20 cellular contexts compared by ENCODE assay signal in genomic region chr17:37673386-37673785, GRCh38. TPM values are rescaled to one million over a fixed set of nuclear protein-coding genes. Genes with fewer than 3 reads are reported as not detected.
DNase-seq lines count a peak whose midpoint lies in the region; ATAC-seq, FAIRE-seq and TF ChIP-seq lines count a peak whose summit lies in the region.
"Had no signal": no experiment of that assay in that cellular context is flagged by ENCODE, and none has a peak within 500 bp of the region (broad histone marks: within the 10 kb centered on the region; RNA-seq: fewer than 3 reads in every experiment).

No MANE protein-coding gene starts in this region.

- H3K4me3 ChIP-seq in HepG2 (replicated peaks in 1 of 3; ENCODE audit: insufficient read depth in 1 of 3, low read depth in 2 of 3, low read length in 3 of 3) (no peak overlapping the region), right lobe of liver (no peak overlapping the region), neural progenitor cell (no peak overlapping the region), testis (no peak overlapping the region)
- H3K4me3 ChIP-seq: A549; BLaER1 treated with 17β-estradiol and CSF1 and Interleukin-3, amounts not matched to agents 10 nM and 100 nM; K562 had no signal

- H3K9me3 Mint-ChIP-seq in neural progenitor cell, result peaks cover under 1% of the 10 kb centered on the region

- 96% methylated on average over 2 of the region's 2 CpGs for WGBS in HepG2 (ENCODE audit: low lambda C conversion rate)
- 85% methylated on average over 1 of the region's 2 CpGs for WGBS in right lobe of liver (ENCODE audit: insufficient coverage, low coverage, low lambda C conversion rate, missing lambda C conversion rate)
- WGBS in testis, 2 donors, result 89 to 97% methylated on average over 2 of the region's 2 CpGs

- H3K9me3 ChIP-seq in HepG2 (ENCODE audit: low read length) (no peaks in the 10 kb centered on the region), right lobe of liver (no peaks in the 10 kb centered on the region), neural progenitor cell (ENCODE audit: low read depth) (no peaks in the 10 kb centered on the region), testis (no peaks in the 10 kb centered on the region)
- H3K9me3 ChIP-seq: A549 had no signal

- H3K27me3 ChIP-seq in HepG2 (ENCODE audit: control insufficient read depth in 1 of 2, insufficient read depth in 2 of 2, low read length in 2 of 2) (no peaks in the 10 kb centered on the region), right lobe of liver (no peaks in the 10 kb centered on the region), neural progenitor cell (no peaks in the 10 kb centered on the region), testis (no peaks in the 10 kb centered on the region)
- H3K27me3 ChIP-seq: BLaER1 treated with 17β-estradiol and CSF1 and Interleukin-3, amounts not matched to agents 10 nM and 100 nM had no signal

- in situ Hi-C loops in HepG2 (cut with HindIII; ENCODE audit: extremely low pct_ligation_motif_present, low pct_unique_long_range_greater_than_20kb), result no loop called here

- FAIRE-seq in HepG2 (lab: Jason Lieb, UNC), result no peak
- FAIRE-seq: A549, GM12892, GM18507, H1, K562 had no signal

- no peak overlapping the region for H3K9ac ChIP-seq in HepG2 (ENCODE audit: insufficient read depth, low read depth, low read length)
- no peak overlapping the region for H3K9ac ChIP-seq in neural progenitor cell
- H3K9ac ChIP-seq: BLaER1 treated with 17β-estradiol and CSF1 and Interleukin-3, amounts not matched to agents 10 nM and 100 nM had no signal

- H3K27ac Mint-ChIP-seq in neural progenitor cell, result no peak overlapping the region
- H3K27ac Mint-ChIP-seq: B cell; CD8-positive, alpha-beta T cell; H9 had no signal

- DNase-seq in HepG2 (ENCODE audit: low spot score) (no peak), right lobe of liver (no peak), RKO (ENCODE audit: low spot score) (peak; percentile 20), neural progenitor cell (ENCODE audit: low spot score) (no peak), testis (no peak), NCI-H2227 (lab: John Stamatoyannopoulos, UW; ENCODE audit: unreplicated experiment) (no peak)
- DNase-seq: Calu3; CD8-positive, alpha-beta T cell; DMS 273 treated with DMSO at 0.1 percent for 48 hours; GDM1; H9 had no signal

- CTCF ChIA-PET in HepG2 (lab: Yijun Ruan, JAX; ENCODE audit: low intra/inter-chr PET ratio, low total read pairs), result no interaction called here

- POLR2A ChIA-PET in HepG2 (lab: Yijun Ruan, JAX), result interaction anchor here (0.8 to 2.7 kb wide), 4 partner anchors 25 to 70 kb away, joined by 3 to 19 read pairs (median 5); partner anchors contain the start of gene SYNRG

- TF ChIP-seq EP300 in HepG2 (IDR thresholded peaks at IDR 0.05; ENCODE audit: low read depth in 2 of 2, low read length in 2 of 2), result no peak
- no peak for TF ChIP-seq EP300 in HepG2 (CRISPR knock-in tag; IDR thresholded peaks at IDR 0.05; ENCODE audit: borderline replicate concordance)

- H3K4me1 Mint-ChIP-seq in neural progenitor cell, result peaks cover 27% of the 10 kb centered on the region
- H3K4me1 Mint-ChIP-seq: B cell had no signal

- no peak for TF ChIP-seq RAD21 in HepG2 (CRISPR knock-in tag; IDR thresholded peaks at IDR 0.05)

- H3K4me2 ChIP-seq in HepG2 (ENCODE audit: low read depth, low read length) (no peak overlapping the region), neural progenitor cell (no peak overlapping the region)
- H3K4me2 ChIP-seq: A549 had no signal

- no TSS peak for BruUV-seq in HepG2 (replicated peaks; lab: Mats Ljungman, UMichigan)

- intact Hi-C loops in HepG2 (cut with micrococcal nuclease; ENCODE audit: unreplicated experiment) (no loop called here), right lobe of liver (cut with DNase I) (no loop called here), testis (cut with DNase I; ENCODE audit: low total_unique reads) (no loop called here)

- H3K4me1 ChIP-seq in HepG2 (ENCODE audit: insufficient read depth, low read length) (peaks cover 91% of the 10 kb centered on the region), right lobe of liver (peaks cover 0 to 23% (median 8%) of the 10 kb centered on the region in 4 donors), neural progenitor cell (no peaks in the 10 kb centered on the region), testis (no peaks in the 10 kb centered on the region)

- TF ChIP-seq POLR2A in HepG2 (IDR thresholded peaks at IDR 0.05; ENCODE audit: insufficient read depth in 1 of 2, low read depth in 2 of 2, low read length in 2 of 2), result no peak
- no peak for TF ChIP-seq POLR2A in right lobe of liver (IDR thresholded peaks at IDR 0.05)
- TF ChIP-seq POLR2A in testis (IDR thresholded peaks at IDR 0.05), result no peak

- H3F3A ChIP-seq in neural progenitor cell (ENCODE audit: low read depth), result no peaks in the 10 kb centered on the region

- no peaks in the 10 kb centered on the region for H3K36me3 ChIP-seq in HepG2 (replicated peaks in 1 of 2; ENCODE audit: control insufficient read depth in 1 of 2, insufficient read depth in 2 of 2, low read length in 2 of 2)
- no peaks in the 10 kb centered on the region for H3K36me3 ChIP-seq in right lobe of liver
- no peaks in the 10 kb centered on the region for H3K36me3 ChIP-seq in neural progenitor cell
- no peaks in the 10 kb centered on the region for H3K36me3 ChIP-seq in testis (ENCODE audit: low read depth, missing control alignments)
- H3K36me3 ChIP-seq: BLaER1 treated with 17β-estradiol and CSF1 and Interleukin-3, amounts not matched to agents 10 nM and 100 nM had no signal

- peak overlapping the region; percentile 14 for H3K27ac ChIP-seq in HepG2 (ENCODE audit: extremely low read length, insufficient read depth, low read length)
- no peak overlapping the region for H3K27ac ChIP-seq in right lobe of liver
- no peak overlapping the region for H3K27ac ChIP-seq in neural progenitor cell
- H3K27ac ChIP-seq in testis, result no peak overlapping the region
- H3K27ac ChIP-seq: 22Rv1 had no signal

- no peaks in the 10 kb centered on the region for H3K36me3 Mint-ChIP-seq in neural progenitor cell
- H3K36me3 Mint-ChIP-seq: CD8-positive, alpha-beta T cell had no signal

- H4K20me1 ChIP-seq in HepG2 (ENCODE audit: insufficient read depth, low read length), result no peaks in the 10 kb centered on the region
- no peaks in the 10 kb centered on the region for H4K20me1 ChIP-seq in neural progenitor cell (ENCODE audit: low read depth)
- H4K20me1 ChIP-seq: BLaER1 treated with 17β-estradiol and CSF1 and Interleukin-3, amounts not matched to agents 10 nM and 100 nM had no signal

- ATAC-seq in HepG2, result no peak
- ATAC-seq in right lobe of liver, result no peak
- no peak for ATAC-seq in GM21360 (IDR thresholded peaks at IDR 0.05; ENCODE audit: unreplicated experiment)
- ATAC-seq: CD8-positive, alpha-beta T cell; K562 had no signal

- peaks cover 9% of the 10 kb centered on the region for H3K27me3 Mint-ChIP-seq in neural progenitor cell (ENCODE audit: insufficient read depth, low read depth)

- H3K4me3 Mint-ChIP-seq in neural progenitor cell, result peak overlapping the region; percentile 58
- H3K4me3 Mint-ChIP-seq: B cell; CD8-positive, alpha-beta T cell; H9 had no signal

- TF ChIP-seq CTCF in HepG2 (CRISPR knock-in tag; IDR thresholded peaks at IDR 0.05) (no peak), right lobe of liver (IDR thresholded peaks at IDR 0.05) (no peak), neural progenitor cell (IDR thresholded peaks at IDR 0.05) (no peak), testis (IDR thresholded peaks at IDR 0.05) (no peak)

- H3K79me2 ChIP-seq in HepG2 (ENCODE audit: insufficient read depth, low read length) (no peaks in the 10 kb centered on the region), neural progenitor cell (ENCODE audit: low read depth) (no peaks in the 10 kb centered on the region)

- no peak overlapping the region for H2AFZ ChIP-seq in HepG2 (ENCODE audit: low read length)
- H2AFZ ChIP-seq in neural progenitor cell (replicated peaks), result no peak overlapping the region

TF ChIP-seq in HepG2, 621 proteins besides CTCF, POLR2A, EP300 and RAD21:
- TF ChIP-seq ZNF121 (CRISPR knock-in tag; IDR thresholded peaks at IDR 0.05) (peak; percentile 33; the same call in 1 of the 2 replicates), XBP1 (CRISPR knock-in tag; IDR thresholded peaks at IDR 0.05) (no peak)

RNA-seq across cellular contexts. Expression of gene DDX52, which starts 30.1 kb away (rescaled TPM):
- 36.1 and 41.4 TPM in 2 replicates for total RNA-seq in HepG2 (2016; rRNA removed; fragmentation: Illumina TruSeq; extraction: Trizol)
- 3.2 and 3.8 TPM in 2 replicates for total RNA-seq in HepG2 (2016; cell fraction: cytosol; rRNA removed; fragmentation: Illumina TruSeq; extraction: Trizol; ENCODE audit: low read depth)
- total RNA-seq in HepG2 (2016; cell fraction: insoluble cytoplasmic fraction; rRNA removed; fragmentation: Illumina TruSeq; extraction: Trizol), result 32.4 and 35.5 TPM in 2 replicates
- total RNA-seq in HepG2 (2016; cell fraction: membrane; rRNA removed; fragmentation: Illumina TruSeq; extraction: Trizol), result 7.0 and 8.2 TPM in 2 replicates
- 28.1 and 32.8 TPM in 2 replicates for total RNA-seq in HepG2 (2016; cell fraction: nucleus; rRNA removed; fragmentation: Illumina TruSeq; extraction: Trizol)
- 6.8 and 8.9 TPM in 2 replicates for polyA plus RNA-seq in HepG2 (2011; rRNA removed)
- 3.8 and 4.9 TPM in 2 replicates for polyA plus RNA-seq in HepG2 (2011; cell fraction: cytosol; rRNA removed)
- polyA plus RNA-seq in HepG2 (2011; cell fraction: nucleus; rRNA removed), result 10.2 and 15.6 TPM in 2 replicates
- 9.8 and 12.1 TPM in 2 replicates for polyA plus RNA-seq in HepG2 (2012)
- polyA plus RNA-seq in HepG2 (2016; cell fraction: cytosol; fragmentation: Illumina TruSeq; extraction: Trizol; ENCODE audit: low read depth), result 1.5 TPM in 2 replicates
- 26.1 and 28.9 TPM in 2 replicates for polyA plus RNA-seq in HepG2 (2016; cell fraction: insoluble cytoplasmic fraction; fragmentation: Illumina TruSeq; extraction: Trizol; ENCODE audit: low read depth)
- 3.2 and 3.6 TPM in 2 replicates for polyA plus RNA-seq in HepG2 (2016; cell fraction: membrane; fragmentation: Illumina TruSeq; extraction: Trizol; ENCODE audit: low read depth)
- 32.6 and 38.8 TPM in 2 replicates for polyA plus RNA-seq in HepG2 (2016; cell fraction: nucleus; fragmentation: Illumina TruSeq; extraction: Trizol; ENCODE audit: insufficient read depth, low read depth)
- polyA minus RNA-seq in HepG2 (2011; rRNA and poly(A)+ RNA removed; ENCODE audit: low replicate concordance), result 11.5 and 16.2 TPM in 2 replicates
- 6.5 and 8.3 TPM in 2 replicates for polyA minus RNA-seq in HepG2 (2011; cell fraction: cytosol; rRNA and poly(A)+ RNA removed)
- polyA minus RNA-seq in HepG2 (2011; cell fraction: nucleus; rRNA and poly(A)+ RNA removed), result 35.7 and 37.2 TPM in 2 replicates
- total RNA-seq in right lobe of liver, result 10 to 100 TPM; 11.8 to 14.4 (median 13.1) TPM
- 43.5 and 55.3 TPM in 2 replicates for total RNA-seq in neural progenitor cell (ENCODE audit: low replicate concordance)
- total RNA-seq in testis, result 10 to 100 TPM; 25.5 to 31.7 TPM
- 14.0 TPM for polyA plus RNA-seq in testis (ENCODE audit: insufficient read depth, low read depth, low replicate concordance)
